Comparison of ENCODE assay signal across 30 cellular contexts in genomic region chr14:28755198-28755794, GRCh38. TPM values are rescaled to one million over a fixed set of nuclear protein-coding genes. Genes with fewer than 3 reads are reported as not detected.
DNase-seq lines count a peak whose midpoint lies in the region; ATAC-seq and TF ChIP-seq lines count a peak whose summit lies in the region.
"Had no signal": no experiment of that assay in that cellular context is flagged by ENCODE, and none has a peak within 500 bp of the region (broad histone marks: within the 10 kb centered on the region; RNA-seq: fewer than 3 reads in every experiment).

No MANE protein-coding gene starts in this region.

- no peak for ATAC-seq in activated CD4-positive, CD25-positive, alpha-beta regulatory T cell treated with anti-CD3 and anti-CD28 coated beads, Interleukin-2, amount 50 U/mL, for 24 hours
- ATAC-seq: CD8-positive, alpha-beta T cell; right cardiac atrium had no signal

- no peak overlapping the region for H3K9ac ChIP-seq in Loucy (ENCODE audit: low read depth, low read length, poor library complexity, severe bottlenecking)
- H3K9ac ChIP-seq in neural progenitor cell, result no peak overlapping the region

- H2AFZ ChIP-seq in Loucy (ENCODE audit: low read length) (0 out of 2 replicates have a peak overlapping the region, but pooled peaks have one; percentile 35), neural progenitor cell (replicated peaks) (no peak overlapping the region)

- no TSS peak for BruUV-seq in Calu3 (replicated peaks; lab: Mats Ljungman, UMichigan)

- H3K4me1 Mint-ChIP-seq in Calu3 (ENCODE audit: low read depth, unreplicated experiment) (peaks cover 18% of the 10 kb centered on the region), neural progenitor cell (peaks cover 24% of the 10 kb centered on the region)
- H3K4me1 Mint-ChIP-seq: activated CD4-positive, alpha-beta memory T cell treated with anti-CD3 and anti-CD28 coated beads, Interleukin-2, amount 10 ng/mL, durations not matched to agents 7 days and 5 days had no signal

- no peaks in the 10 kb centered on the region for H3K9me3 ChIP-seq in Loucy (ENCODE audit: insufficient read depth, low read depth, low read length)
- no peaks in the 10 kb centered on the region for H3K9me3 ChIP-seq in neural progenitor cell (ENCODE audit: low read depth)
- H3K9me3 ChIP-seq in HAP-1, result no peaks in the 10 kb centered on the region
- H3K9me3 ChIP-seq: breast epithelium, left ventricle myocardium inferior had no signal

- no peaks in the 10 kb centered on the region for H3K36me3 ChIP-seq in Loucy (ENCODE audit: insufficient read depth, low read length)
- no peaks in the 10 kb centered on the region for H3K36me3 ChIP-seq in neural progenitor cell
- no peaks in the 10 kb centered on the region for H3K36me3 ChIP-seq in HAP-1 (replicated peaks)
- H3K36me3 ChIP-seq: breast epithelium, left ventricle myocardium inferior had no signal

- H3K4me3 Mint-ChIP-seq in Calu3 (ENCODE audit: low read depth, unreplicated experiment) (peak overlapping the region; percentile 8), neural progenitor cell (no peak overlapping the region)
- H3K4me3 Mint-ChIP-seq: activated CD4-positive, alpha-beta memory T cell treated with anti-CD3 and anti-CD28 coated beads, Interleukin-2, amount 10 ng/mL, durations not matched to agents 7 days and 5 days; CD8-positive, alpha-beta T cell; neural crest cell; stimulated activated naive CD8-positive, alpha-beta T cell treated with anti-CD3 and anti-CD28 coated beads, Interleukin-15, Interleukin-2, amounts not matched to agents 100 ng/mL and 50 ng/mL, for 24 hours had no signal

- no peak overlapping the region for H3K4me3 ChIP-seq in Loucy (ENCODE audit: low read length, poor library complexity, severe bottlenecking)
- H3K4me3 ChIP-seq in neural progenitor cell, result no peak overlapping the region
- H3K4me3 ChIP-seq in HAP-1, result no peak overlapping the region
- H3K4me3 ChIP-seq: breast epithelium, left ventricle myocardium inferior had no signal

- H3K4me1 ChIP-seq in Loucy (ENCODE audit: insufficient read depth, low read length, poor library complexity, severe bottlenecking) (no peaks in the 10 kb centered on the region), neural progenitor cell (peaks cover 15% of the 10 kb centered on the region), HAP-1 (peaks cover 16% of the 10 kb centered on the region)
- H3K4me1 ChIP-seq: breast epithelium had no signal

- H3K79me2 ChIP-seq in Loucy (ENCODE audit: insufficient read depth, low read length) (no peaks in the 10 kb centered on the region), neural progenitor cell (ENCODE audit: low read depth) (no peaks in the 10 kb centered on the region)

- H3K9me3 Mint-ChIP-seq in Calu3 (ENCODE audit: low read depth, unreplicated experiment) (no peaks in the 10 kb centered on the region), neural progenitor cell (no peaks in the 10 kb centered on the region)
- H3K9me3 Mint-ChIP-seq: CD8-positive, alpha-beta T cell; neural crest cell; stimulated activated naive CD8-positive, alpha-beta T cell treated with anti-CD3 and anti-CD28 coated beads, Interleukin-15, Interleukin-2, amounts not matched to agents 100 ng/mL and 50 ng/mL, for 24 hours had no signal

- DNase-seq in Calu3 (no peak), astrocyte of the hippocampus (ENCODE audit: low read depth, low spot score) (peak; percentile 83), neural progenitor cell (ENCODE audit: low spot score) (no peak), HAP-1 (ENCODE audit: low spot score in 2 of 2) (no peak), NCI-H2227 (lab: John Stamatoyannopoulos, UW; ENCODE audit: unreplicated experiment) (no peak), G401 (ENCODE audit: low spot score) (no peak)
- DNase-seq: activated CD4-positive, alpha-beta memory T cell treated with anti-CD3 and anti-CD28 coated beads, Interleukin-2, amount 10 ng/mL, durations not matched to agents 7 days and 5 days; activated CD4-positive, alpha-beta T cell treated with anti-CD3 and anti-CD28 coated beads for 1 hour; activated CD8-positive, alpha-beta memory T cell treated with anti-CD3 and anti-CD28 coated beads, Interleukin-2, amount 50 U/mL, for 48 hours; activated naive CD4-positive, alpha-beta T cell treated with anti-CD3 and anti-CD28 coated beads, Interleukin-2, amount 50 U/mL, for 16 hours; AML-193; CD8-positive, alpha-beta T cell; DMS 273 treated with DMSO at 0.1 percent for 48 hours; effector CD8-positive, alpha-beta T cell; GOT3; left ventricle myocardium inferior; mesenchymal stem cell; NCI-H226; posterior cingulate gyrus; right cardiac atrium; Right ventricle myocardium superior; stimulated activated CD8-positive, alpha-beta memory T cell treated with anti-CD3 and anti-CD28 coated beads, Interleukin-4, amount 100 ng/mL, for 48 hours; T-helper 2 cell had no signal

- H3K27ac ChIP-seq in neural progenitor cell, result no peak overlapping the region
- H3K27ac ChIP-seq: breast epithelium, left ventricle myocardium inferior had no signal

- no peak overlapping the region for H3K4me2 ChIP-seq in Loucy (ENCODE audit: low read depth, low read length, poor library complexity, severe bottlenecking)
- peak overlapping the region; percentile 37 for H3K4me2 ChIP-seq in neural progenitor cell

- H3K27ac Mint-ChIP-seq in Calu3 (ENCODE audit: unreplicated experiment), result no peak overlapping the region
- no peak overlapping the region for H3K27ac Mint-ChIP-seq in neural progenitor cell
- H3K27ac Mint-ChIP-seq: activated CD4-positive, alpha-beta memory T cell treated with anti-CD3 and anti-CD28 coated beads, Interleukin-2, amount 10 ng/mL, durations not matched to agents 7 days and 5 days; CD8-positive, alpha-beta T cell; stimulated activated naive CD8-positive, alpha-beta T cell treated with anti-CD3 and anti-CD28 coated beads, Interleukin-15, Interleukin-2, amounts not matched to agents 100 ng/mL and 50 ng/mL, for 24 hours had no signal

- intact Hi-C loops in Calu3 (cut with micrococcal nuclease; ENCODE audit: unreplicated experiment), result loop anchor here (2.0 to 10.0 kb wide), 3 partner anchors 260 to 1460 kb away; no protein-coding TSS in a partner anchor

- H3K27me3 Mint-ChIP-seq in Calu3 (ENCODE audit: unreplicated experiment) (peaks cover 58% of the 10 kb centered on the region), neural progenitor cell (ENCODE audit: insufficient read depth, low read depth) (peaks cover 62% of the 10 kb centered on the region)

- in situ Hi-C loops in HAP-1 (cut with MboI; ENCODE audit: low sequenced_read_pairs), result loop anchor here (10.0 to 25.0 kb wide), 4 partner anchors 780 to 1682 kb away; no protein-coding TSS in a partner anchor
- in situ Hi-C loops in G401 (cut with HindIII; ENCODE audit: low sequenced_read_pairs), result no loop called here

- TF ChIP-seq CTCF in Calu3 (IDR thresholded peaks at IDR 0.05; ENCODE audit: unreplicated experiment), result no peak
- no peak for TF ChIP-seq CTCF in Loucy (conservative IDR thresholded peaks at IDR 0.05; ENCODE audit: low read length)
- no peak for TF ChIP-seq CTCF in neural progenitor cell (IDR thresholded peaks at IDR 0.05)

- no peaks in the 10 kb centered on the region for H4K20me1 ChIP-seq in Loucy (ENCODE audit: insufficient read depth, low read length, poor library complexity, severe bottlenecking)
- peaks cover 31% of the 10 kb centered on the region for H4K20me1 ChIP-seq in neural progenitor cell (ENCODE audit: low read depth)

- H3K9me2 ChIP-seq in Loucy (replicated peaks; ENCODE audit: low read depth, low read length), result no peaks in the 10 kb centered on the region

- H3K36me3 Mint-ChIP-seq in Calu3 (ENCODE audit: insufficient read depth, unreplicated experiment) (peaks cover 4% of the 10 kb centered on the region), neural progenitor cell (no peaks in the 10 kb centered on the region)
- H3K36me3 Mint-ChIP-seq: CD8-positive, alpha-beta T cell had no signal

- CTCF ChIA-PET in Calu3 (lab: Charles Lee), result interaction anchor here (0.7 to 1.2 kb wide), 2 partner anchors 774 to 1313 kb away, joined by 3 read pairs; no protein-coding TSS in a partner anchor

- H3K27me3 ChIP-seq in Loucy (ENCODE audit: insufficient read depth, low read length, poor library complexity, severe bottlenecking) (no peaks in the 10 kb centered on the region), neural progenitor cell (peaks cover 85% of the 10 kb centered on the region), HAP-1 (ENCODE audit: low read depth) (peaks cover 2% of the 10 kb centered on the region; the same call in 1 of the 2 replicates)

- no peaks in the 10 kb centered on the region for H3F3A ChIP-seq in Loucy (ENCODE audit: low read depth)
- H3F3A ChIP-seq in neural progenitor cell (ENCODE audit: low read depth), result peaks cover 12% of the 10 kb centered on the region

RNA-seq across cellular contexts. Expression of gene FOXG1, which starts 11.3 kb away (rescaled TPM):
- total RNA-seq in Calu3 (2022) (not detected in 2 replicates), neural progenitor cell (ENCODE audit: low replicate concordance) (0.69 and 1.5 TPM in 2 replicates)
- 0.25 TPM in 1 of 2 replicates, not detected in the other for total RNA-seq in G401 (2014; rRNA removed; shearing (Covaris generic))
- total RNA-seq: activated CD4-positive, alpha-beta memory T cell treated with anti-CD3 and anti-CD28 coated beads, Interleukin-2, amount 10 ng/mL, durations not matched to agents 7 days and 5 days; breast epithelium; CD8-positive, alpha-beta T cell; glomerular endothelial cell; HT-29; left ventricle myocardium inferior; neural crest cell; right cardiac atrium; Right ventricle myocardium superior had no signal
